ENCODE assay signal across 1 cellular context in the genomic region with DNA sequence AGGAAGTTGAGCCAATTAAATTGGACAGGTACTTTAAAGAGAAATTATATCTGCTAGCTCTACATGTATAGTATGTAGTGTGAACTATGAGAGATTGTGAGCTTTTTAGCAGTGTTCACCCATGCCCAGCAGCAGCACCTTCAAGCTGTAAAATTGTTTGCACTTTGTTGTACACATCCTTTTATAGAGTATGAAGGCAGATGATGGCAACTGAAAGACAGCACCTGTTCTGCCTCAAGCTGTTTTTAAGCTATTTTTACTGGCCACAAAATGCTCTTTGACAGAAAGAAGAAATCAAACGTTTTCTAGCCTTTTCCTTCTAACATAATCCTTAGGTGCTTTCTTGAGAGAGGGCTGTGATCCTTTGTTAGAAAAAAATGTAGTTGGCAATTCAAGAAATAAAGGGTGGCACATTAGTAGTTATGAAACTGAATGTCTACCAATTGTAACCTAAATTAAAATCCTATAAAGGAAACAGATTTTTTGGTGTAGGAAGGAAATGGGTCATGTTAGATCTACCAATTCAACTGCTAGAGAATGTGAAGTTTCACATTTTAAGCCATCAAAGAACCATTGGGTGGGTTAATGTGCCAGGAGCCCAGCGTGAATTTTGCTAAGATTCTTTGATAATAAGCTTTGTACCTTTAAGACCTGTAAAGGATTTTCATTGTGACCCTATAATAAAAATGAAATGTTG.
TF ChIP-seq lines count a peak whose summit lies in the region.

No MANE protein-coding gene starts in this region.

TF ChIP-seq in GM12878, 131 proteins besides CTCF, POLR2A, EP300 and RAD21 (continued from another document):
- TF ChIP-seq, protein P1, sequence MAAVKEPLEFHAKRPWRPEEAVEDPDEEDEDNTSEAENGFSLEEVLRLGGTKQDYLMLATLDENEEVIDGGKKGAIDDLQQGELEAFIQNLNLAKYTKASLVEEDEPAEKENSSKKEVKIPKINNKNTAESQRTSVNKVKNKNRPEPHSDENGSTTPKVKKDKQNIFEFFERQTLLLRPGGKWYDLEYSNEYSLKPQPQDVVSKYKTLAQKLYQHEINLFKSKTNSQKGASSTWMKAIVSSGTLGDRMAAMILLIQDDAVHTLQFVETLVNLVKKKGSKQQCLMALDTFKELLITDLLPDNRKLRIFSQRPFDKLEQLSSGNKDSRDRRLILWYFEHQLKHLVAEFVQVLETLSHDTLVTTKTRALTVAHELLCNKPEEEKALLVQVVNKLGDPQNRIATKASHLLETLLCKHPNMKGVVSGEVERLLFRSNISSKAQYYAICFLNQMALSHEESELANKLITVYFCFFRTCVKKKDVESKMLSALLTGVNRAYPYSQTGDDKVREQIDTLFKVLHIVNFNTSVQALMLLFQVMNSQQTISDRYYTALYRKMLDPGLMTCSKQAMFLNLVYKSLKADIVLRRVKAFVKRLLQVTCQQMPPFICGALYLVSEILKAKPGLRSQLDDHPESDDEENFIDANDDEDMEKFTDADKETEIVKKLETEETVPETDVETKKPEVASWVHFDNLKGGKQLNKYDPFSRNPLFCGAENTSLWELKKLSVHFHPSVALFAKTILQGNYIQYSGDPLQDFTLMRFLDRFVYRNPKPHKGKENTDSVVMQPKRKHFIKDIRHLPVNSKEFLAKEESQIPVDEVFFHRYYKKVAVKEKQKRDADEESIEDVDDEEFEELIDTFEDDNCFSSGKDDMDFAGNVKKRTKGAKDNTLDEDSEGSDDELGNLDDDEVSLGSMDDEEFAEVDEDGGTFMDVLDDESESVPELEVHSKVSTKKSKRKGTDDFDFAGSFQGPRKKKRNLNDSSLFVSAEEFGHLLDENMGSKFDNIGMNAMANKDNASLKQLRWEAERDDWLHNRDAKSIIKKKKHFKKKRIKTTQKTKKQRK (IDR thresholded peaks at IDR 0.05; ENCODE audit: low read depth, low read length): no peak
- TF ChIP-seq CBFB (IDR thresholded peaks at IDR 0.05; ENCODE audit: low read depth): no peak
- TF ChIP-seq, protein P2, sequence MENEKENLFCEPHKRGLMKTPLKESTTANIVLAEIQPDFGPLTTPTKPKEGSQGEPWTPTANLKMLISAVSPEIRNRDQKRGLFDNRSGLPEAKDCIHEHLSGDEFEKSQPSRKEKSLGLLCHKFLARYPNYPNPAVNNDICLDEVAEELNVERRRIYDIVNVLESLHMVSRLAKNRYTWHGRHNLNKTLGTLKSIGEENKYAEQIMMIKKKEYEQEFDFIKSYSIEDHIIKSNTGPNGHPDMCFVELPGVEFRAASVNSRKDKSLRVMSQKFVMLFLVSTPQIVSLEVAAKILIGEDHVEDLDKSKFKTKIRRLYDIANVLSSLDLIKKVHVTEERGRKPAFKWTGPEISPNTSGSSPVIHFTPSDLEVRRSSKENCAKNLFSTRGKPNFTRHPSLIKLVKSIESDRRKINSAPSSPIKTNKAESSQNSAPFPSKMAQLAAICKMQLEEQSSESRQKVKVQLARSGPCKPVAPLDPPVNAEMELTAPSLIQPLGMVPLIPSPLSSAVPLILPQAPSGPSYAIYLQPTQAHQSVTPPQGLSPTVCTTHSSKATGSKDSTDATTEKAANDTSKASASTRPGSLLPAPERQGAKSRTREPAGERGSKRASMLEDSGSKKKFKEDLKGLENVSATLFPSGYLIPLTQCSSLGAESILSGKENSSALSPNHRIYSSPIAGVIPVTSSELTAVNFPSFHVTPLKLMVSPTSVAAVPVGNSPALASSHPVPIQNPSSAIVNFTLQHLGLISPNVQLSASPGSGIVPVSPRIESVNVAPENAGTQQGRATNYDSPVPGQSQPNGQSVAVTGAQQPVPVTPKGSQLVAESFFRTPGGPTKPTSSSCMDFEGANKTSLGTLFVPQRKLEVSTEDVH (IDR thresholded peaks at IDR 0.05; ENCODE audit: low read depth, partially characterized antibody): no peak
- TF ChIP-seq NR2C1 (IDR thresholded peaks at IDR 0.05): no peak
- no peak for TF ChIP-seq PML (IDR thresholded peaks at IDR 0.05; ENCODE audit: low read length)
- TF ChIP-seq ZNF384 (IDR thresholded peaks at IDR 0.05; ENCODE audit: borderline replicate concordance, low read depth, low read length): no peak
- TF ChIP-seq, protein P3, sequence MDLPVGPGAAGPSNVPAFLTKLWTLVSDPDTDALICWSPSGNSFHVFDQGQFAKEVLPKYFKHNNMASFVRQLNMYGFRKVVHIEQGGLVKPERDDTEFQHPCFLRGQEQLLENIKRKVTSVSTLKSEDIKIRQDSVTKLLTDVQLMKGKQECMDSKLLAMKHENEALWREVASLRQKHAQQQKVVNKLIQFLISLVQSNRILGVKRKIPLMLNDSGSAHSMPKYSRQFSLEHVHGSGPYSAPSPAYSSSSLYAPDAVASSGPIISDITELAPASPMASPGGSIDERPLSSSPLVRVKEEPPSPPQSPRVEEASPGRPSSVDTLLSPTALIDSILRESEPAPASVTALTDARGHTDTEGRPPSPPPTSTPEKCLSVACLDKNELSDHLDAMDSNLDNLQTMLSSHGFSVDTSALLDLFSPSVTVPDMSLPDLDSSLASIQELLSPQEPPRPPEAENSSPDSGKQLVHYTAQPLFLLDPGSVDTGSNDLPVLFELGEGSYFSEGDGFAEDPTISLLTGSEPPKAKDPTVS (IDR thresholded peaks at IDR 0.05; ENCODE audit: low read depth, low read length): no peak
- TF ChIP-seq, protein P4, sequence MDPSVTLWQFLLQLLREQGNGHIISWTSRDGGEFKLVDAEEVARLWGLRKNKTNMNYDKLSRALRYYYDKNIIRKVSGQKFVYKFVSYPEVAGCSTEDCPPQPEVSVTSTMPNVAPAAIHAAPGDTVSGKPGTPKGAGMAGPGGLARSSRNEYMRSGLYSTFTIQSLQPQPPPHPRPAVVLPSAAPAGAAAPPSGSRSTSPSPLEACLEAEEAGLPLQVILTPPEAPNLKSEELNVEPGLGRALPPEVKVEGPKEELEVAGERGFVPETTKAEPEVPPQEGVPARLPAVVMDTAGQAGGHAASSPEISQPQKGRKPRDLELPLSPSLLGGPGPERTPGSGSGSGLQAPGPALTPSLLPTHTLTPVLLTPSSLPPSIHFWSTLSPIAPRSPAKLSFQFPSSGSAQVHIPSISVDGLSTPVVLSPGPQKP (IDR thresholded peaks at IDR 0.05; ENCODE audit: low read depth, low read length): no peak
- TF ChIP-seq NBN (IDR thresholded peaks at IDR 0.05): no peak
- no peak for TF ChIP-seq RAD51 (IDR thresholded peaks at IDR 0.05)
